In genomic region chr6:113671440-113671839, GRCh38 we compare ENCODE assay signal across 1 cellular context.
A peak's percentile ranks its signal among the peaks of the same experiment; 100 is the strongest.
TF ChIP-seq lines count a peak whose summit lies in the region.

No MANE protein-coding gene starts in this region.

TF ChIP-seq in GM12878, 131 proteins besides CTCF, POLR2A, EP300 and RAD21:
- TF ChIP-seq ZNF687 (IDR thresholded peaks at IDR 0.05) (0 out of 2 replicates have a peak, but pooled peaks have one; percentile 51), ATF7 (IDR thresholded peaks at IDR 0.05; ENCODE audit: low read depth) (no peak), JUND (IDR thresholded peaks at IDR 0.05; ENCODE audit: low read depth, low read length) (no peak), SPI1 (IDR thresholded peaks at IDR 0.05; ENCODE audit: borderline replicate concordance, insufficient read depth, low read depth, low read length) (peak; percentile 73; the same call in 1 of the 2 replicates), ZBTB40 (IDR thresholded peaks at IDR 0.05; ENCODE audit: borderline replicate concordance) (no peak), SIN3A (IDR thresholded peaks at IDR 0.05; ENCODE audit: low read depth, low read length) (no peak), RUNX3 (IDR thresholded peaks at IDR 0.05; ENCODE audit: low read length) (no peak), RAD51 (IDR thresholded peaks at IDR 0.05) (0 out of 2 replicates have a peak, but pooled peaks have one; percentile 18), MEF2A (IDR thresholded peaks at IDR 0.05; ENCODE audit: insufficient read depth, low read depth, low read length) (no peak)
